In the genomic region with DNA sequence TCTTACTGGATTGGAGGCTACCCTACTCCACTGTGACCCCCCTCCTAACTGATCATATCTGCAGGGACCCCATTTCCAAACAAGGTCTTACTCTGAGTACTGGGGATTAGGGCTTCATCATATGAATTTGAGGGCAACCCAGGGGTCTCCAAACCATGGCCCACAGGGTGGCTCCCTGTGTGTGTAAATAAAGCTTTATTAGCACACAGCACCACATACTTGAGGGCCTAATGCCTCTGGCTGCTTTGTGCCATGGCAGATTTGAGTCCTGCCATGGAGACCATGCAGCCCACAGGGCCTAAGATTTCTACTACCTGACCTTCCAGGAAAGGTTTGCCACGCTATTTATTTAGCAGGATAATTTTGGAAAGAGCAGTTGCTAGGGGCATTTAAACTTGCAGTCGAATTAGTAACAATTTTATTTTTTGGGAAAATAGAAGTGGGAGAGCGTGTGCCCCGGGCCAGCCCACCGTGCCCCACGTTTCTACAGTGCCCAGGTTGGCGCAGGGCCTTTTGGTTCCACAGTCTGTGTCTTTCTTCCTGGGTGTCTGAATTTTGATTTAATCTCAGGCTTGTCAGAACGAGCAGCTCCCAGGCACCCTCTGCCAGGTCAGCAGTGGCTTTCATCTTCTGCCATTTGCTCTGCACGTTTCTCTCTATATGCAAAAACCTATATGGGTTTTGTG, we compare ENCODE assay signal across 20 cellular contexts.
DNase-seq lines count a peak whose midpoint lies in the region; ATAC-seq and TF ChIP-seq lines count a peak whose summit lies in the region.
"Had no signal": no experiment of that assay in that cellular context is flagged by ENCODE, and none has a peak within 500 bp of the region (broad histone marks: within the 10 kb centered on the region; RNA-seq: fewer than 3 reads in every experiment).

No MANE protein-coding gene starts in this region.

- intact Hi-C loops in adrenal gland (cut with DNase I) (no loop called here), mucosa of descending colon (cut with DNase I, micrococcal nuclease) (no loop called here), sigmoid colon (cut with DNase I) (no loop called here)

- H3K4me1 ChIP-seq in adrenal gland (replicated peaks in 1 of 2) (peaks cover 23 to 27% of the 10 kb centered on the region in 2 donors), endodermal cell (ENCODE audit: control insufficient read depth, insufficient read depth, low read length) (peaks cover 10% of the 10 kb centered on the region), mucosa of descending colon (ENCODE audit: low read depth) (peaks cover 12% of the 10 kb centered on the region), sigmoid colon (peaks cover 0 to 21% (median 17%) of the 10 kb centered on the region in 4 donors), foreskin keratinocyte (peaks cover 6% of the 10 kb centered on the region)
- H3K4me1 ChIP-seq: BE2C had no signal

- peak in 4 of 7 donors; percentile 6 to 47 (median 12) for DNase-seq in adrenal gland
- DNase-seq in endodermal cell: peak; percentile 9
- peak in 2 of 3 donors; percentile 9 to 18 for DNase-seq in mucosa of descending colon
- DNase-seq in sigmoid colon: peak; percentile 15
- DNase-seq in DMS114 treated with DMSO at 0.1 percent for 48 hours (lab: John Stamatoyannopoulos, UW; ENCODE audit: unreplicated experiment): no peak
- DNase-seq in foreskin keratinocyte: no peak
- no peak for DNase-seq in G401 (ENCODE audit: low spot score)
- DNase-seq: EL, HCEC 1CT, KG1, NCI-H1092 treated with DMSO at 0.1 percent for 48 hours, NCI-H146, NCI-H2029, NCI-H226, NCI-H524, NCI-H82 had no signal

- no peak for ATAC-seq in mucosa of descending colon
- no peak for ATAC-seq in foreskin keratinocyte
- ATAC-seq: GM23338, Panc1 had no signal

- no peak for TF ChIP-seq EP300 in sigmoid colon (IDR thresholded peaks at IDR 0.05)

- no peak overlapping the region for H3K27ac Mint-ChIP-seq in endodermal cell
- H3K27ac Mint-ChIP-seq: GM23338 had no signal

- H3K4me1 Mint-ChIP-seq in endodermal cell: peaks cover 11% of the 10 kb centered on the region

- no peaks in the 10 kb centered on the region for H3K9me3 ChIP-seq in adrenal gland (replicated peaks in 1 of 3)
- H3K9me3 ChIP-seq in endodermal cell (ENCODE audit: control insufficient read depth, low read length): no peaks in the 10 kb centered on the region
- H3K9me3 ChIP-seq in mucosa of descending colon: no peaks in the 10 kb centered on the region
- H3K9me3 ChIP-seq in sigmoid colon: no peaks in the 10 kb centered on the region
- H3K9me3 ChIP-seq: BE2C had no signal

- H3K36me3 ChIP-seq in adrenal gland (replicated peaks in 1 of 2): peaks cover 0 to 11% of the 10 kb centered on the region in 2 donors
- no peaks in the 10 kb centered on the region for H3K36me3 ChIP-seq in endodermal cell (ENCODE audit: control insufficient read depth, insufficient read depth, low read length)
- no peaks in the 10 kb centered on the region for H3K36me3 ChIP-seq in mucosa of descending colon (ENCODE audit: low read depth)
- H3K36me3 ChIP-seq in sigmoid colon: no peaks in the 10 kb centered on the region
- H3K36me3 ChIP-seq: BE2C had no signal

- H3K27me3 Mint-ChIP-seq in endodermal cell (ENCODE audit: insufficient read depth): peaks cover 47% of the 10 kb centered on the region

- H3K27me3 ChIP-seq in adrenal gland: no peaks in the 10 kb centered on the region
- H3K27me3 ChIP-seq in endodermal cell (ENCODE audit: control insufficient read depth, insufficient read depth, low read length, poor library complexity, severe bottlenecking): no peaks in the 10 kb centered on the region
- no peaks in the 10 kb centered on the region for H3K27me3 ChIP-seq in sigmoid colon
- no peaks in the 10 kb centered on the region for H3K27me3 ChIP-seq in foreskin keratinocyte
- H3K27me3 ChIP-seq: BE2C had no signal

- H3K4me3 ChIP-seq in adrenal gland (no peak overlapping the region), endodermal cell (ENCODE audit: low read length) (no peak overlapping the region), mucosa of descending colon (no peak overlapping the region), sigmoid colon (no peak overlapping the region)
- H3K4me3 ChIP-seq: GM23338 had no signal

- WGBS in adrenal gland, 4 donors: 90 to 93% (median 91%) methylated on average over 9 of the region's 9 CpGs
- 84 to 90% methylated on average over 8 to 9 of the region's 9 CpGs for WGBS in endodermal cell (ENCODE audit: insufficient coverage in 1 of 2, insufficient read length in 1 of 2), 2 experiments
- 92 to 95% methylated on average over 9 of the region's 9 CpGs for WGBS in sigmoid colon, 2 donors

- TF ChIP-seq CTCF in adrenal gland (IDR thresholded peaks at IDR 0.05): no peak
- TF ChIP-seq CTCF in endodermal cell (conservative IDR thresholded peaks at IDR 0.05): no peak
- TF ChIP-seq CTCF in mucosa of descending colon (IDR thresholded peaks at IDR 0.05): no peak
- no peak for TF ChIP-seq CTCF in sigmoid colon (IDR thresholded peaks at IDR 0.05)
- TF ChIP-seq CTCF in foreskin keratinocyte (conservative IDR thresholded peaks at IDR 0.05): no peak

- in situ Hi-C loops in G401 (cut with HindIII; ENCODE audit: low sequenced_read_pairs): no loop called here

- H3K27ac ChIP-seq in adrenal gland: peak overlapping the region in 2 of 5 donors; percentile 29 to 89
- no peak overlapping the region for H3K27ac ChIP-seq in endodermal cell (ENCODE audit: low read depth, low read length)
- H3K27ac ChIP-seq in sigmoid colon: no peak overlapping the region
- H3K27ac ChIP-seq in foreskin keratinocyte: no peak overlapping the region
- H3K27ac ChIP-seq: HL-60 had no signal

- H3K4me3 Mint-ChIP-seq in endodermal cell: no peak overlapping the region
- H3K4me3 Mint-ChIP-seq: GM23338 had no signal

- H3K9ac ChIP-seq in endodermal cell (ENCODE audit: extremely low read depth, low read length, poor library complexity, severe bottlenecking): no peak overlapping the region

- no peaks in the 10 kb centered on the region for H3K9me3 Mint-ChIP-seq in endodermal cell
- H3K9me3 Mint-ChIP-seq: GM23338 had no signal

- H3K36me3 Mint-ChIP-seq in endodermal cell (ENCODE audit: low read depth): no peaks in the 10 kb centered on the region

- TF ChIP-seq POLR2A in adrenal gland (IDR thresholded peaks at IDR 0.05) (no peak), sigmoid colon (IDR thresholded peaks at IDR 0.05) (no peak)

Comparison
In these comparisons a context has a peak if more than half of its experiments do, and no peak if none do; other contexts are left out.
1. DNase-seq: peak in adrenal gland (4 of 7), endodermal cell (single experiment), mucosa of descending colon (2 of 3) and sigmoid colon (single experiment); none in DMS114 treated with DMSO at 0.1 percent for 48 hours (single experiment), foreskin keratinocyte (0 of 2) and G401 (single experiment).